Comparison of ENCODE assay signal across 22 cellular contexts in the genomic region with DNA sequence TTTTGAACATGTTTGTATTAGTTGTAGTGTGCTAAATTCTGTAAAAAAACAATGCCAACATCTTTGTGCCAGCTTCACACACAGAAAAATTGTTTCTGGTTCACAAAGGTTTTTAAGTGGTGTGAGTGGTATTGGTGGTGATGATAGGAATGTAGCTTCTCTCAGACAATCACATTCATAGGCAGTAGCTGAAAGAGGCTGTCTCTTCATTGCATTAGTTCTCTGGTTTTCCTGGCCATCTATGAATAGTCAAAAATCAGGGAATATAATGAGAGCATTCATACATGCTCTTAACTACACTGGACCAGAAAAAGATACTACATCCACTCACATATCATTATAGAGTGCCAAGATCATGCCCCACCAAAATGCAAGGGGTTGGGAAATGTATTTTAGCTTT.
"Had no signal": no experiment of that assay in that cellular context is flagged by ENCODE, and none has a peak within 500 bp of the region (broad histone marks: within the 10 kb centered on the region; RNA-seq: fewer than 3 reads in every experiment).

No MANE protein-coding gene starts in this region.

- H3K4me1 ChIP-seq: colonic mucosa, esophagus muscularis mucosa, esophagus squamous epithelium, foreskin keratinocyte, gastrocnemius medialis, gastroesophageal sphincter, heart left ventricle, heart right ventricle had no signal

- H3K27ac ChIP-seq: colonic mucosa, coronary artery, dorsolateral prefrontal cortex, epithelial cell of prostate, esophagus muscularis mucosa, esophagus squamous epithelium, foreskin keratinocyte, gastrocnemius medialis, gastroesophageal sphincter, heart left ventricle, heart right ventricle had no signal

- H3K9me3 ChIP-seq: colonic mucosa, esophagus muscularis mucosa, esophagus squamous epithelium, gastrocnemius medialis, gastroesophageal sphincter had no signal

- H3K36me3 ChIP-seq: colonic mucosa, esophagus muscularis mucosa, esophagus squamous epithelium, gastrocnemius medialis, gastroesophageal sphincter, heart left ventricle, heart right ventricle had no signal

- H3K27me3 ChIP-seq: colonic mucosa, dorsolateral prefrontal cortex, esophagus muscularis mucosa, esophagus squamous epithelium, foreskin keratinocyte, gastrocnemius medialis, gastroesophageal sphincter, heart left ventricle, heart right ventricle had no signal

- H3K4me3 ChIP-seq: colonic mucosa, coronary artery, dorsolateral prefrontal cortex, esophagus muscularis mucosa, esophagus squamous epithelium, gastrocnemius medialis, gastroesophageal sphincter, heart left ventricle, heart right ventricle had no signal

- DNase-seq: colonic mucosa; cortex of kidney; dermis blood vessel endothelial cell; dorsolateral prefrontal cortex; effector CD4-positive, alpha-beta T cell; effector CD8-positive, alpha-beta T cell; effector memory CD4-positive, alpha-beta T cell; effector memory CD8-positive, alpha-beta T cell; endodermal cell; erythroblast; esophagus squamous epithelium; foreskin fibroblast; foreskin keratinocyte; gastrocnemius medialis; glutamatergic neuron; head of caudate nucleus; heart left ventricle; heart right ventricle had no signal
